ENCODE assay signal across 8 cellular contexts in the genomic region with DNA sequence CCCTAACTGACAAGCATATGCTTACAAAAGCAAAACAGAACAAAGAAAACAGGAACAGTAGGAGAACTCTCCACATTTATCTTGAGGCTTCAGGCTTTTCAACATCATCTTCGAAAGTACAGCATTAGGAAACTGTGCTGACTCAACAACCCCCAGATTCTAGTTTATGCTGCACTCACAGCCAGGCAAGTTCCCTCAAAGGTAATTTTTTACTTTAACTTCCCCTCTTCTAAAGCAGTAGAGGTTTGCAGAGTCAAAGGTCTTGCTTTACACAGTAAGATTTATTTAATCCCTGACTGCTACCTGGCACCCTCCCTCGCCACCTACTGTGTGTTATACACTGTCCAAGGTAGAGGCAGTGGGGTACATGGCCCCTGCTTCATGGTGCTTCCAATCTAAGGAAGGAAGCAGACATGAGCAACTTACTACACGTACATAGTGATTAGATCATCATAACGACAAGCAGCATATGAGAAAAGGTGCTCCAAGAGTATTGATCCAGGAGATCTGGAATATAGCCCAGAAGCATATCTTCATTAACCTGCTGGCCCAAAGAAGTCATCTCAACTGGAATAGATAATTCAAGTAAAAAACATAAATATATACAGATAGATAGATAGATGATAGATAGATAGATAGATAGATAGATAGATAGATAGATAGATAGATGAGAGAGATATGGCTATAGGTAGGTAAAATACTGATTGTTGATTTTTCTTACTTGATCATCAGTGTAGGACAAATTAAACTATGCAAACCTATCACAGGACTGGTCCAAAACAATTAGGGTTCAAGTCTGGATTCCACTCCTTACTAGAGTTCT.
DNase-seq lines count a peak whose midpoint lies in the region; ATAC-seq lines count a peak whose summit lies in the region.

No MANE protein-coding gene starts in this region.

- intact Hi-C loops in naive thymus-derived CD4-positive, alpha-beta T cell (cut with micrococcal nuclease): loop anchor here in 1 of 2 donors (2.0 kb wide), 1 partner anchor 14 kb away; no protein-coding TSS in a partner anchor

- no peaks in the 10 kb centered on the region for H3K36me3 Mint-ChIP-seq in effector memory CD8-positive, alpha-beta T cell (ENCODE audit: insufficient read depth)
- H3K36me3 Mint-ChIP-seq in naive thymus-derived CD4-positive, alpha-beta T cell: peaks cover 0 to 6% (median 0%) of the 10 kb centered on the region in 5 donors
- peaks cover 2% of the 10 kb centered on the region for H3K36me3 Mint-ChIP-seq in activated CD8-positive, alpha-beta memory T cell treated with anti-CD3 and anti-CD28 coated beads, Interleukin-2, amount 10 ng/mL, durations not matched to agents 7 days and 5 days

- DNase-seq in GM03348 (ENCODE audit: low spot score) (peak; percentile 5), NCI-H226 (peak; percentile 66), COR-L47 (lab: John Stamatoyannopoulos, UW) (no peak), LoVo (ENCODE audit: low spot score) (no peak)
- DNase-seq in effector memory CD8-positive, alpha-beta T cell: no peak
- DNase-seq in naive thymus-derived CD4-positive, alpha-beta T cell: no peak
- DNase-seq in activated CD8-positive, alpha-beta memory T cell treated with anti-CD3 and anti-CD28 coated beads, Interleukin-2, amount 10 ng/mL, durations not matched to agents 7 days and 5 days: no peak

- no peaks in the 10 kb centered on the region for H3K9me3 ChIP-seq in naive thymus-derived CD4-positive, alpha-beta T cell (ENCODE audit: control insufficient read depth in 2 of 3, low read length in 3 of 3)

- H3K27ac Mint-ChIP-seq in effector memory CD8-positive, alpha-beta T cell: peak overlapping the region; percentile 33 to 59
- peak overlapping the region in 4 of 9 donors; percentile 33 to 56 (median 48) for H3K27ac Mint-ChIP-seq in naive thymus-derived CD4-positive, alpha-beta T cell
- no peak overlapping the region for H3K27ac Mint-ChIP-seq in activated CD8-positive, alpha-beta memory T cell treated with anti-CD3 and anti-CD28 coated beads, Interleukin-2, amount 10 ng/mL, durations not matched to agents 7 days and 5 days

- H3K4me1 Mint-ChIP-seq in effector memory CD8-positive, alpha-beta T cell (ENCODE audit: low read depth in 2 of 2): peaks cover 37 to 45% of the 10 kb centered on the region in 2 donors
- H3K4me1 Mint-ChIP-seq in naive thymus-derived CD4-positive, alpha-beta T cell: peaks cover 21 to 44% (median 29%) of the 10 kb centered on the region in 7 donors
- H3K4me1 Mint-ChIP-seq in activated CD8-positive, alpha-beta memory T cell treated with anti-CD3 and anti-CD28 coated beads, Interleukin-2, amount 10 ng/mL, durations not matched to agents 7 days and 5 days: peaks cover 4% of the 10 kb centered on the region

- ATAC-seq in effector memory CD8-positive, alpha-beta T cell (replicated peaks): no peak
- ATAC-seq in naive thymus-derived CD4-positive, alpha-beta T cell: peak; percentile 85
- no peak for ATAC-seq in HG03025 (IDR thresholded peaks at IDR 0.05; ENCODE audit: low FRiP score, unreplicated experiment)
- ATAC-seq in activated CD8-positive, alpha-beta memory T cell treated with anti-CD3 and anti-CD28 coated beads, Interleukin-2, amount 10 ng/mL, durations not matched to agents 7 days and 5 days: no peak

- no peaks in the 10 kb centered on the region for H3K27me3 ChIP-seq in naive thymus-derived CD4-positive, alpha-beta T cell (ENCODE audit: control insufficient read depth in 2 of 2, insufficient read depth in 2 of 2, low read length in 2 of 2)

- H3K27me3 Mint-ChIP-seq in effector memory CD8-positive, alpha-beta T cell: no peaks in the 10 kb centered on the region
- no peaks in the 10 kb centered on the region for H3K27me3 Mint-ChIP-seq in naive thymus-derived CD4-positive, alpha-beta T cell
- H3K27me3 Mint-ChIP-seq in activated CD8-positive, alpha-beta memory T cell treated with anti-CD3 and anti-CD28 coated beads, Interleukin-2, amount 10 ng/mL, durations not matched to agents 7 days and 5 days: no peaks in the 10 kb centered on the region

- no peaks in the 10 kb centered on the region for H3K36me3 ChIP-seq in naive thymus-derived CD4-positive, alpha-beta T cell (ENCODE audit: control insufficient read depth in 2 of 3, insufficient read depth in 3 of 3, low read length in 3 of 3)

- no peak overlapping the region for H3K4me3 ChIP-seq in naive thymus-derived CD4-positive, alpha-beta T cell (ENCODE audit: low read length)

- no peak overlapping the region for H3K27ac ChIP-seq in naive thymus-derived CD4-positive, alpha-beta T cell (ENCODE audit: low read depth, low read length)

- peaks cover 0 to 4% of the 10 kb centered on the region in 2 donors for H3K4me1 ChIP-seq in naive thymus-derived CD4-positive, alpha-beta T cell (ENCODE audit: control insufficient read depth in 2 of 2, insufficient read depth in 2 of 2, low read length in 2 of 2)

- no peak overlapping the region for H3K4me3 Mint-ChIP-seq in effector memory CD8-positive, alpha-beta T cell
- peak overlapping the region in 4 of 10 donors; percentile 5 to 35 (median 24) for H3K4me3 Mint-ChIP-seq in naive thymus-derived CD4-positive, alpha-beta T cell
- no peak overlapping the region for H3K4me3 Mint-ChIP-seq in activated CD8-positive, alpha-beta memory T cell treated with anti-CD3 and anti-CD28 coated beads, Interleukin-2, amount 10 ng/mL, durations not matched to agents 7 days and 5 days

- H3K9me3 Mint-ChIP-seq in effector memory CD8-positive, alpha-beta T cell: no peaks in the 10 kb centered on the region
- peaks cover 0 to 1% (median 0%) of the 10 kb centered on the region in 11 donors for H3K9me3 Mint-ChIP-seq in naive thymus-derived CD4-positive, alpha-beta T cell
- H3K9me3 Mint-ChIP-seq in activated CD8-positive, alpha-beta memory T cell treated with anti-CD3 and anti-CD28 coated beads, Interleukin-2, amount 10 ng/mL, durations not matched to agents 7 days and 5 days (ENCODE audit: low read depth): no peaks in the 10 kb centered on the region

- POLR2A ChIA-PET in naive thymus-derived CD4-positive, alpha-beta T cell (lab: Charles Lee): no interaction called here

- CTCF ChIA-PET in naive thymus-derived CD4-positive, alpha-beta T cell (lab: Charles Lee): no interaction called here
- CTCF ChIA-PET in activated CD8-positive, alpha-beta memory T cell treated with anti-CD3 and anti-CD28 coated beads, Interleukin-2, amount 10 ng/mL, durations not matched to agents 7 days and 5 days (lab: Charles Lee): no interaction called here

Comparison
In these comparisons a context has a peak if more than half of its experiments do, and no peak if none do; other contexts are left out.
1. DNase-seq: peak in GM03348 (single experiment) and NCI-H226 (single experiment); none in effector memory CD8-positive, alpha-beta T cell (0 of 3), naive thymus-derived CD4-positive, alpha-beta T cell (0 of 9), COR-L47 (single experiment), LoVo (single experiment) and activated CD8-positive, alpha-beta memory T cell treated with anti-CD3 and anti-CD28 coated beads, Interleukin-2, amount 10 ng/mL, durations not matched to agents 7 days and 5 days (single experiment).